ENCODE assay signal across 12 cellular contexts in the genomic region with DNA sequence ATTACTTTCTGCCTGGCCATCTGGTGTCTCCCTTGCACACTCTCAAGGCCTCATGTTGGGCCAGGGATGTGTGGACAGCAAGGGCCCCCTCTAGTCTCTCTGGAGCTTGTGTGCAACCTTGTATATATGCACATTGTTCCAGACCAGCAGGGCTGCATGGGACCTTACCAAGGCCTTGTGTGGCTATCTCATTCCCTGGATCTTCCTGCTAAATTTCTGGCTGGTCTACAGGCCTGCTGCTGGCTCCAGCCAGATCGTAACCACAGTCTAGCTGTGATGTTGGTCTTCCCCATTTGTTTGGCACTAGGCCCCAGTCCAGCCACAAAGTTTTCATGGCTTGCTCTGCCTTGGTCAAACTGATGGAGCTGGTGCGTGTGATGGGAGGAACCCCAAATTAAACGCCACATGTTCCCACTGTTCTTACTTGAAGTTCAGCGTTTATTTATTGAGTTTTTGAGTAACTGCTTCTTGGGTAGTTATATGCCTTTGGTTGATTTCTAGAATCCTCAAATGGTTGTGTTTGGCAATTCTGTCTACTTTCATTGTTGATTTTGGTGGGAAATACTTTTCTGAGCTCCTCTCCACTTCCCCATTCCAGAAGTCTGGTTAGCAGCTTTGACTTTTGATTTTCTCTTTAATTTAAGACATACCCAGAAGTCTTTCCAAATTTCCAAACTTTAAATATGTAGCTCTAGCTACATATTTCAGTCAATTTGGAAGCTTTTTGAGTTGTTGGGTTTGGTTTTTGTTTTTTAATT. TPM values are rescaled to one million over a fixed set of nuclear protein-coding genes. Genes with fewer than 3 reads are reported as not detected.
A peak's percentile ranks its signal among the peaks of the same experiment; 100 is the strongest.
DNase-seq lines count a peak whose midpoint lies in the region; ATAC-seq and TF ChIP-seq lines count a peak whose summit lies in the region.
"Had no signal": no experiment of that assay in that cellular context is flagged by ENCODE, and none has a peak within 500 bp of the region (broad histone marks: within the 10 kb centered on the region; RNA-seq: fewer than 3 reads in every experiment).

No MANE protein-coding gene starts in this region.

- H4K20me1 ChIP-seq in OCI-LY3 (ENCODE audit: insufficient read depth, low read length): no peaks in the 10 kb centered on the region

- H3K9me3 Mint-ChIP-seq in stimulated activated naive B cell treated with anti-CD40 and anti-IgM and Interleukin-4, amounts not matched to agents 10 μg/mL and 1 μg/mL and 100 μg/mL, for 72 hours: peaks cover 3 to 5% of the 10 kb centered on the region in 2 donors

- no peak for ATAC-seq in stimulated activated naive B cell treated with anti-CD40 and anti-IgM and Interleukin-4, amounts not matched to agents 10 μg/mL and 1 μg/mL and 100 μg/mL, for 72 hours (replicated peaks)

- H3K36me3 ChIP-seq in OCI-LY3 (replicated peaks; ENCODE audit: low read depth, low read length): peaks cover 13% of the 10 kb centered on the region
- H3K36me3 ChIP-seq in effector memory CD4-positive, alpha-beta T cell (ENCODE audit: control insufficient read depth, insufficient read depth, low read length): no peaks in the 10 kb centered on the region

- no peak overlapping the region for H3K4me3 ChIP-seq in OCI-LY3 (ENCODE audit: low read length)
- no peak overlapping the region for H3K4me3 ChIP-seq in epithelial cell of proximal tubule (ENCODE audit: low read depth, low read length)
- H3K4me3 ChIP-seq in effector memory CD4-positive, alpha-beta T cell (ENCODE audit: insufficient read depth, low read depth, low read length, poor library complexity, severe bottlenecking): no peak overlapping the region

- H3K27ac Mint-ChIP-seq in stimulated activated naive B cell treated with anti-CD40 and anti-IgM and Interleukin-4, amounts not matched to agents 10 μg/mL and 1 μg/mL and 100 μg/mL, for 72 hours: peak overlapping the region; percentile 88
- H3K27ac Mint-ChIP-seq: immature natural killer cell had no signal

- peak overlapping the region in 1 of 2 donors; percentile 66 for H3K4me3 Mint-ChIP-seq in stimulated activated naive B cell treated with anti-CD40 and anti-IgM and Interleukin-4, amounts not matched to agents 10 μg/mL and 1 μg/mL and 100 μg/mL, for 72 hours
- H3K4me3 Mint-ChIP-seq: immature natural killer cell had no signal

- 0 out of 2 replicates have a peak overlapping the region, but pooled peaks have one; percentile 7 for H3K27ac ChIP-seq in OCI-LY3 (ENCODE audit: low read length)
- no peak overlapping the region for H3K27ac ChIP-seq in effector memory CD4-positive, alpha-beta T cell (ENCODE audit: insufficient read depth, low read length, poor library complexity, severe bottlenecking)

- TF ChIP-seq CTCF in OCI-LY3 (IDR thresholded peaks at IDR 0.05; ENCODE audit: low read depth, low read length): no peak
- peak; percentile 11 for TF ChIP-seq CTCF in epithelial cell of proximal tubule (conservative IDR thresholded peaks at IDR 0.05; ENCODE audit: low read depth, low read length)

- H3K4me1 ChIP-seq in OCI-LY3 (ENCODE audit: low read length): peaks cover 34% of the 10 kb centered on the region
- no peaks in the 10 kb centered on the region for H3K4me1 ChIP-seq in effector memory CD4-positive, alpha-beta T cell (ENCODE audit: control insufficient read depth, insufficient read depth, low read length, poor library complexity, severe bottlenecking)

- H3K9ac ChIP-seq in OCI-LY3 (ENCODE audit: low read length): no peak overlapping the region

- H2AFZ ChIP-seq in OCI-LY3 (ENCODE audit: low read depth, low read length): no peak overlapping the region

- H3K4me1 Mint-ChIP-seq in stimulated activated naive B cell treated with anti-CD40 and anti-IgM and Interleukin-4, amounts not matched to agents 10 μg/mL and 1 μg/mL and 100 μg/mL, for 72 hours: peaks cover 38 to 77% of the 10 kb centered on the region in 2 donors

- peaks cover 22% of the 10 kb centered on the region for H3K79me2 ChIP-seq in OCI-LY3 (ENCODE audit: low read length)

- no peaks in the 10 kb centered on the region for H3K27me3 ChIP-seq in OCI-LY3 (ENCODE audit: low read depth, low read length)
- H3K27me3 ChIP-seq in effector memory CD4-positive, alpha-beta T cell (replicated peaks; ENCODE audit: control insufficient read depth, insufficient read depth, low read length, poor library complexity, severe bottlenecking): no peaks in the 10 kb centered on the region

- no peaks in the 10 kb centered on the region for H3K27me3 Mint-ChIP-seq in stimulated activated naive B cell treated with anti-CD40 and anti-IgM and Interleukin-4, amounts not matched to agents 10 μg/mL and 1 μg/mL and 100 μg/mL, for 72 hours

- peak overlapping the region; percentile 4; the same call in 1 of the 2 replicates for H3K4me2 ChIP-seq in OCI-LY3 (ENCODE audit: low read length)

- peaks cover 28 to 43% of the 10 kb centered on the region in 2 donors for H3K36me3 Mint-ChIP-seq in stimulated activated naive B cell treated with anti-CD40 and anti-IgM and Interleukin-4, amounts not matched to agents 10 μg/mL and 1 μg/mL and 100 μg/mL, for 72 hours

- DNase-seq in NCI-H82 (lab: John Stamatoyannopoulos, UW) (peak; percentile 58), NCI-H82 treated with DMSO at 0.1 percent for 48 hours (lab: John Stamatoyannopoulos, UW; ENCODE audit: unreplicated experiment) (no peak), epithelial cell of proximal tubule (ENCODE audit: low read depth) (no peak), DMS79 (lab: John Stamatoyannopoulos, UW) (no peak)
- no peak for DNase-seq in stimulated activated naive B cell treated with anti-CD40 and anti-IgM and Interleukin-4, amounts not matched to agents 10 μg/mL and 1 μg/mL and 100 μg/mL, for 72 hours
- DNase-seq in effector memory CD4-positive, alpha-beta T cell: no peak
- DNase-seq in stimulated activated CD4-positive, alpha-beta T cell treated with anti-CD3 and anti-CD28 coated beads, Interleukin-2, amount 100 ng/mL, for 48 hours: no peak
- DNase-seq: 8988T; immature natural killer cell; NCI-H526 treated with DMSO at 0.1 percent for 48 hours; stimulated activated CD4-positive, alpha-beta T cell treated with anti-CD3 and anti-CD28 coated beads, Interleukin-4, amount 100 ng/mL, for 4 hours had no signal

- peaks cover 8% of the 10 kb centered on the region; the same call in 1 of the 2 replicates for H3K9me3 ChIP-seq in OCI-LY3 (ENCODE audit: insufficient read depth, low read length)
- H3K9me3 ChIP-seq in effector memory CD4-positive, alpha-beta T cell (ENCODE audit: control insufficient read depth, low read length): no peaks in the 10 kb centered on the region

RNA-seq across cellular contexts. Expression of a gene that starts 56.4 kb away (rescaled TPM):
- total RNA-seq in epithelial cell of proximal tubule: 54.0 and 66.7 TPM in 2 replicates

RNA-seq across cellular contexts. Expression of a gene that starts 57.0 kb away (rescaled TPM):
- not detected in 2 replicates for total RNA-seq in epithelial cell of proximal tubule
